ENCODE assay signal across 2 cellular contexts in the genomic region with DNA sequence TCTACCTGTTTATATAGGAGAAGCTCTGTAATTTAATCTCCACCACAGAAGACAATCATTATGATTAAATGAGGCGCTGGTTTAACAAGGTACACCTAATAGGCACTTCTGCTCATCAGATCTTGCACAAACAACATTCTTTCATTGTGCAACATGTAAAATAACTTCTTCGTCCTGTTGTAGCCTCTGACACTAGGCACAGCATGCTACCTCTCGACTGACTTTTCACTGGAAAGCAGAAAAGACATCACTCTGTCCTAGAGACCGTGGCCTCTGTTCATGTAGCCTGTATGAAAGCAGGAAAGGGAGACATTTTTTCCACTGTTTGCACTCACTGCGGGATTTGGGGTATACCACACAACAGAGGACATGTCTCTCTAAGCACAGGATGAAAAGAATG.
TF ChIP-seq lines count a peak whose summit lies in the region.

No MANE protein-coding gene starts in this region.

TF ChIP-seq in HCT116, 20 proteins besides CTCF, POLR2A, EP300 and RAD21:
- TF ChIP-seq CEBPB (IDR thresholded peaks at IDR 0.05; ENCODE audit: low read depth) (0 out of 2 replicates have a peak, but pooled peaks have one; percentile 29), MAX (IDR thresholded peaks at IDR 0.05) (no peak)
TF ChIP-seq in HCT116: peak in this region for 1.

TF ChIP-seq in SK-N-SH, 30 proteins besides CTCF, POLR2A, EP300 and RAD21:
- TF ChIP-seq EZH2phosphoT487 (IDR thresholded peaks at IDR 0.05; ENCODE audit: borderline replicate concordance, low read depth) (no peak), REST (IDR thresholded peaks at IDR 0.05; ENCODE audit: low read depth, low read length) (no peak), GABPA (IDR thresholded peaks at IDR 0.05; ENCODE audit: low read depth) (no peak), MXI1 (IDR thresholded peaks at IDR 0.05; ENCODE audit: low read depth, low read length) (no peak), TEAD4 (IDR thresholded peaks at IDR 0.05; ENCODE audit: borderline replicate concordance, insufficient read depth) (no peak), ELF1 (IDR thresholded peaks at IDR 0.05) (no peak), NRF1 (IDR thresholded peaks at IDR 0.05; ENCODE audit: low read depth, low read length) (no peak), TCF12 (IDR thresholded peaks at IDR 0.05) (no peak), FOSL2 (IDR thresholded peaks at IDR 0.05; ENCODE audit: borderline replicate concordance, low read depth) (no peak), POLR2AphosphoS5 (IDR thresholded peaks at IDR 0.05; ENCODE audit: low read depth, low read length) (no peak), TAF1 (IDR thresholded peaks at IDR 0.05; ENCODE audit: borderline replicate concordance, low read depth, low read length) (no peak)
- TF ChIP-seq, protein P1, sequence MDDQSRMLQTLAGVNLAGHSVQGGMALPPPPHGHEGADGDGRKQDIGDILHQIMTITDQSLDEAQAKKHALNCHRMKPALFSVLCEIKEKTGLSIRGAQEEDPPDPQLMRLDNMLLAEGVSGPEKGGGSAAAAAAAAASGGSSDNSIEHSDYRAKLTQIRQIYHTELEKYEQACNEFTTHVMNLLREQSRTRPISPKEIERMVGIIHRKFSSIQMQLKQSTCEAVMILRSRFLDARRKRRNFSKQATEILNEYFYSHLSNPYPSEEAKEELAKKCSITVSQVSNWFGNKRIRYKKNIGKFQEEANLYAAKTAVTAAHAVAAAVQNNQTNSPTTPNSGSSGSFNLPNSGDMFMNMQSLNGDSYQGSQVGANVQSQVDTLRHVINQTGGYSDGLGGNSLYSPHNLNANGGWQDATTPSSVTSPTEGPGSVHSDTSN (IDR thresholded peaks at IDR 0.05), result no peak
- TF ChIP-seq, protein P2, sequence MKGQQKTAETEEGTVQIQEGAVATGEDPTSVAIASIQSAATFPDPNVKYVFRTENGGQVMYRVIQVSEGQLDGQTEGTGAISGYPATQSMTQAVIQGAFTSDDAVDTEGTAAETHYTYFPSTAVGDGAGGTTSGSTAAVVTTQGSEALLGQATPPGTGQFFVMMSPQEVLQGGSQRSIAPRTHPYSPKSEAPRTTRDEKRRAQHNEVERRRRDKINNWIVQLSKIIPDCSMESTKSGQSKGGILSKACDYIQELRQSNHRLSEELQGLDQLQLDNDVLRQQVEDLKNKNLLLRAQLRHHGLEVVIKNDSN (IDR thresholded peaks at IDR 0.05; ENCODE audit: borderline replicate concordance, low read depth), result no peak
- TF ChIP-seq, protein P3, sequence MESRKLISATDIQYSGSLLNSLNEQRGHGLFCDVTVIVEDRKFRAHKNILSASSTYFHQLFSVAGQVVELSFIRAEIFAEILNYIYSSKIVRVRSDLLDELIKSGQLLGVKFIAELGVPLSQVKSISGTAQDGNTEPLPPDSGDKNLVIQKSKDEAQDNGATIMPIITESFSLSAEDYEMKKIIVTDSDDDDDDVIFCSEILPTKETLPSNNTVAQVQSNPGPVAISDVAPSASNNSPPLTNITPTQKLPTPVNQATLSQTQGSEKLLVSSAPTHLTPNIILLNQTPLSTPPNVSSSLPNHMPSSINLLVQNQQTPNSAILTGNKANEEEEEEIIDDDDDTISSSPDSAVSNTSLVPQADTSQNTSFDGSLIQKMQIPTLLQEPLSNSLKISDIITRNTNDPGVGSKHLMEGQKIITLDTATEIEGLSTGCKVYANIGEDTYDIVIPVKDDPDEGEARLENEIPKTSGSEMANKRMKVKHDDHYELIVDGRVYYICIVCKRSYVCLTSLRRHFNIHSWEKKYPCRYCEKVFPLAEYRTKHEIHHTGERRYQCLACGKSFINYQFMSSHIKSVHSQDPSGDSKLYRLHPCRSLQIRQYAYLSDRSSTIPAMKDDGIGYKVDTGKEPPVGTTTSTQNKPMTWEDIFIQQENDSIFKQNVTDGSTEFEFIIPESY (IDR thresholded peaks at IDR 0.05; ENCODE audit: borderline replicate concordance, low read depth), result no peak
